1 cellular context compared by ENCODE assay signal in genomic region chr17:78658281-78658785, GRCh38.
TF ChIP-seq lines count a peak whose summit lies in the region.

No MANE protein-coding gene starts in this region.

TF ChIP-seq in IMR-90, 13 proteins besides CTCF, POLR2A, EP300 and RAD21:
- TF ChIP-seq ELK1 (IDR thresholded peaks at IDR 0.05; ENCODE audit: borderline replicate concordance, low read depth, low read length) (no peak), FOS (IDR thresholded peaks at IDR 0.05; ENCODE audit: low read depth, low read length) (no peak)
TF ChIP-seq in IMR-90: peak in this region for 0.
